In genomic region chr2:219002395-219003266, GRCh38 we compare ENCODE assay signal across 1 cellular context.
A peak's percentile ranks its signal among the peaks of the same experiment; 100 is the strongest.
TF ChIP-seq lines count a peak whose summit lies in the region.

No MANE protein-coding gene starts in this region.

TF ChIP-seq in HepG2, 621 proteins besides CTCF, POLR2A, EP300 and RAD21 (continued from another document and continues in another):
- TF ChIP-seq REST (IDR thresholded peaks at IDR 0.05; ENCODE audit: borderline replicate concordance in 1 of 2, low read depth in 1 of 2, low read length in 2 of 2): no peak
- peak; percentile 5; the same call in 1 of the 2 replicates for TF ChIP-seq ZNF790 (CRISPR knock-in tag; IDR thresholded peaks at IDR 0.05; ENCODE audit: borderline replicate concordance)
- TF ChIP-seq CENPT (CRISPR knock-in tag; IDR thresholded peaks at IDR 0.05; ENCODE audit: low read depth): no peak
- no peak for TF ChIP-seq SMAD9 (CRISPR knock-in tag; IDR thresholded peaks at IDR 0.05)
- TF ChIP-seq CREBL2 (CRISPR knock-in tag; IDR thresholded peaks at IDR 0.05; ENCODE audit: borderline replicate concordance): no peak
- no peak for TF ChIP-seq ZSCAN31 (CRISPR knock-in tag; IDR thresholded peaks at IDR 0.05; ENCODE audit: low read depth)
- TF ChIP-seq MAFG (CRISPR knock-in tag; IDR thresholded peaks at IDR 0.05): no peak
- TF ChIP-seq MLX (CRISPR knock-in tag; IDR thresholded peaks at IDR 0.05): no peak
- TF ChIP-seq SNAPC2 (CRISPR knock-in tag; IDR thresholded peaks at IDR 0.05): no peak
- TF ChIP-seq CREM (IDR thresholded peaks at IDR 0.05): no peak
- TF ChIP-seq CREM (CRISPR knock-in tag; IDR thresholded peaks at IDR 0.05): no peak
- TF ChIP-seq KLF6 (CRISPR knock-in tag; IDR thresholded peaks at IDR 0.05): no peak
- TF ChIP-seq THAP11 (CRISPR knock-in tag; IDR thresholded peaks at IDR 0.05): no peak
- TF ChIP-seq SRY (CRISPR knock-in tag; IDR thresholded peaks at IDR 0.05): no peak
- TF ChIP-seq ZNF75D (CRISPR knock-in tag; IDR thresholded peaks at IDR 0.05; ENCODE audit: borderline replicate concordance): no peak
- TF ChIP-seq SAP130 (CRISPR knock-in tag; IDR thresholded peaks at IDR 0.05; ENCODE audit: low read depth): peak; percentile 34; the same call in 1 of the 2 replicates
- TF ChIP-seq ZNF747 (CRISPR knock-in tag; IDR thresholded peaks at IDR 0.05; ENCODE audit: borderline replicate concordance): no peak
- TF ChIP-seq ZNF850 (CRISPR knock-in tag; conservative IDR thresholded peaks at IDR 0.05): no peak
- peak; percentile 83 for TF ChIP-seq XRCC5 (optimal IDR thresholded peaks at IDR 0.05; ENCODE audit: low read length)
- TF ChIP-seq NCOA1 (CRISPR knock-in tag; IDR thresholded peaks at IDR 0.05): no peak
- TF ChIP-seq FOXC1 (CRISPR knock-in tag; IDR thresholded peaks at IDR 0.05; ENCODE audit: borderline replicate concordance): no peak
- TF ChIP-seq ZKSCAN5 (CRISPR knock-in tag; IDR thresholded peaks at IDR 0.05): no peak
- no peak for TF ChIP-seq YEATS2 (CRISPR knock-in tag; IDR thresholded peaks at IDR 0.05; ENCODE audit: borderline replicate concordance)
- TF ChIP-seq PTBP1 (IDR thresholded peaks at IDR 0.05; ENCODE audit: low read depth, low read length, poor library complexity, severe bottlenecking): no peak
- TF ChIP-seq EHMT2 (IDR thresholded peaks at IDR 0.05; ENCODE audit: borderline replicate concordance, low read depth, low read length): no peak
- TF ChIP-seq ZNF768 (CRISPR knock-in tag; IDR thresholded peaks at IDR 0.05): peak; percentile 47; the same call in 1 of the 2 replicates
- TF ChIP-seq ZNF569 (CRISPR knock-in tag; IDR thresholded peaks at IDR 0.05; ENCODE audit: borderline replicate concordance): no peak
- TF ChIP-seq, protein P1, sequence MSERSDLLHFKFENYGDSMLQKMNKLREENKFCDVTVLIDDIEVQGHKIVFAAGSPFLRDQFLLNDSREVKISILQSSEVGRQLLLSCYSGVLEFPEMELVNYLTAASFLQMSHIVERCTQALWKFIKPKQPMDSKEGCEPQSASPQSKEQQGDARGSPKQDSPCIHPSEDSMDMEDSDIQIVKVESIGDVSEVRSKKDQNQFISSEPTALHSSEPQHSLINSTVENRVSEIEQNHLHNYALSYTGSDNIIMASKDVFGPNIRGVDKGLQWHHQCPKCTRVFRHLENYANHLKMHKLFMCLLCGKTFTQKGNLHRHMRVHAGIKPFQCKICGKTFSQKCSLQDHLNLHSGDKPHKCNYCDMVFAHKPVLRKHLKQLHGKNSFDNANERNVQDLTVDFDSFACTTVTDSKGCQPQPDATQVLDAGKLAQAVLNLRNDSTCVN (CRISPR knock-in tag; IDR thresholded peaks at IDR 0.05; ENCODE audit: borderline replicate concordance): no peak
- TF ChIP-seq ZNF383 (CRISPR knock-in tag; IDR thresholded peaks at IDR 0.05; ENCODE audit: borderline replicate concordance): no peak
- peak; percentile 79 for TF ChIP-seq PPARG (CRISPR knock-in tag; conservative IDR thresholded peaks at IDR 0.05)
- TF ChIP-seq NR2F6 (IDR thresholded peaks at IDR 0.05): no peak
- TF ChIP-seq NR2F6 (CRISPR knock-in tag; IDR thresholded peaks at IDR 0.05): no peak
- TF ChIP-seq ZNF552 (CRISPR knock-in tag; IDR thresholded peaks at IDR 0.05; ENCODE audit: borderline replicate concordance): no peak
- no peak; the same call in 1 of the 2 replicates for TF ChIP-seq KDM5B (CRISPR knock-in tag; IDR thresholded peaks at IDR 0.05; ENCODE audit: borderline replicate concordance)
- no peak for TF ChIP-seq ZBTB42 (CRISPR knock-in tag; IDR thresholded peaks at IDR 0.05)
- no peak for TF ChIP-seq ZGPAT (CRISPR knock-in tag; IDR thresholded peaks at IDR 0.05)
- TF ChIP-seq HDAC6 (IDR thresholded peaks at IDR 0.05; ENCODE audit: low read depth, low read length): no peak
- TF ChIP-seq ZNF879 (CRISPR knock-in tag; IDR thresholded peaks at IDR 0.05): no peak
- no peak for TF ChIP-seq BRD4 (CRISPR knock-in tag; IDR thresholded peaks at IDR 0.05)
- TF ChIP-seq SRSF9 (IDR thresholded peaks at IDR 0.05; ENCODE audit: borderline replicate concordance, insufficient read depth, low read depth, low read length, poor library complexity, severe bottlenecking): no peak
- TF ChIP-seq U2AF2 (IDR thresholded peaks at IDR 0.05; ENCODE audit: low read depth, low read length): no peak
- no peak for TF ChIP-seq ERF (CRISPR knock-in tag; IDR thresholded peaks at IDR 0.05)
- no peak for TF ChIP-seq SETDB1 (CRISPR knock-in tag; IDR thresholded peaks at IDR 0.05; ENCODE audit: borderline replicate concordance)
- TF ChIP-seq TBX2 (CRISPR knock-in tag; IDR thresholded peaks at IDR 0.05; ENCODE audit: borderline replicate concordance): no peak
- TF ChIP-seq SOX13 (IDR thresholded peaks at IDR 0.05): no peak
- TF ChIP-seq SOX13 (CRISPR knock-in tag; conservative IDR thresholded peaks at IDR 0.05 in 1 of 2, IDR thresholded peaks at IDR 0.05 in 1 of 2): no peak; a peak in 1 of 4 replicates
- no peak for TF ChIP-seq ZNF496 (CRISPR knock-in tag; IDR thresholded peaks at IDR 0.05; ENCODE audit: insufficient replicate concordance)
- TF ChIP-seq ZNF777 (CRISPR knock-in tag; IDR thresholded peaks at IDR 0.05): no peak
- TF ChIP-seq ZNF143 (CRISPR knock-in tag; IDR thresholded peaks at IDR 0.05): no peak
- TF ChIP-seq RBM22 (optimal IDR thresholded peaks at IDR 0.05; ENCODE audit: low read length): no peak
- TF ChIP-seq, protein P2, sequence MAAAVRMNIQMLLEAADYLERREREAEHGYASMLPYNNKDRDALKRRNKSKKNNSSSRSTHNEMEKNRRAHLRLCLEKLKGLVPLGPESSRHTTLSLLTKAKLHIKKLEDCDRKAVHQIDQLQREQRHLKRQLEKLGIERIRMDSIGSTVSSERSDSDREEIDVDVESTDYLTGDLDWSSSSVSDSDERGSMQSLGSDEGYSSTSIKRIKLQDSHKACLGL (CRISPR knock-in tag; IDR thresholded peaks at IDR 0.05): no peak; the same call in 1 of the 2 replicates
- no peak; the same call in 1 of the 2 replicates for TF ChIP-seq ZNF761 (CRISPR knock-in tag; conservative IDR thresholded peaks at IDR 0.05)
- TF ChIP-seq ZNF564 (CRISPR knock-in tag; IDR thresholded peaks at IDR 0.05): peak; percentile 67; the same call in 1 of the 2 replicates
- TF ChIP-seq ZFP41 (CRISPR knock-in tag; IDR thresholded peaks at IDR 0.05; ENCODE audit: borderline replicate concordance): peak; percentile 21; the same call in 1 of the 2 replicates
- TF ChIP-seq ZSCAN25 (CRISPR knock-in tag; IDR thresholded peaks at IDR 0.05): no peak
- 0 out of 2 replicates have a peak, but pooled peaks have one; percentile 14 for TF ChIP-seq KMT2B (CRISPR knock-in tag; IDR thresholded peaks at IDR 0.05)
- TF ChIP-seq NR3C1 (CRISPR knock-in tag; IDR thresholded peaks at IDR 0.05): no peak
- no peak for TF ChIP-seq ZNF570 (CRISPR knock-in tag; IDR thresholded peaks at IDR 0.05; ENCODE audit: borderline replicate concordance)
- TF ChIP-seq ZNF329 (CRISPR knock-in tag; IDR thresholded peaks at IDR 0.05; ENCODE audit: low read depth): peak; percentile 44; the same call in 1 of the 2 replicates
- no peak for TF ChIP-seq TEAD3 (CRISPR knock-in tag; optimal IDR thresholded peaks at IDR 0.05; ENCODE audit: borderline replicate concordance)
- TF ChIP-seq, protein P3, sequence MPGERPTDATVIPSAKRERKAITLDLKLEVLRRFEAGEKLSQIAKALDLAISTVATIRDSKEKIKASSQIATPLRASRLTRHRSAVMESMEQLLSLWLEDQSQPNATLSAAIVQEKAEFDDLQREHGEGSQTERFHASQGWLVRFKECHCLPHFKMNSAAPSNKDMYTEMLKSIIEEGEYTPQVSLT (CRISPR knock-in tag; IDR thresholded peaks at IDR 0.05; ENCODE audit: borderline replicate concordance, low read depth): no peak
- no peak for TF ChIP-seq CBX5 (CRISPR knock-in tag; IDR thresholded peaks at IDR 0.05; ENCODE audit: borderline replicate concordance)
- no peak for TF ChIP-seq CEBPG (CRISPR knock-in tag; IDR thresholded peaks at IDR 0.05)
- TF ChIP-seq ZNF256 (CRISPR knock-in tag; conservative IDR thresholded peaks at IDR 0.05): no peak
- 0 out of 2 replicates have a peak, but pooled peaks have one; percentile 36 for TF ChIP-seq ZNF225 (CRISPR knock-in tag; IDR thresholded peaks at IDR 0.05)
- TF ChIP-seq ATF6 (CRISPR knock-in tag; conservative IDR thresholded peaks at IDR 0.05): no peak
- TF ChIP-seq, protein P4, sequence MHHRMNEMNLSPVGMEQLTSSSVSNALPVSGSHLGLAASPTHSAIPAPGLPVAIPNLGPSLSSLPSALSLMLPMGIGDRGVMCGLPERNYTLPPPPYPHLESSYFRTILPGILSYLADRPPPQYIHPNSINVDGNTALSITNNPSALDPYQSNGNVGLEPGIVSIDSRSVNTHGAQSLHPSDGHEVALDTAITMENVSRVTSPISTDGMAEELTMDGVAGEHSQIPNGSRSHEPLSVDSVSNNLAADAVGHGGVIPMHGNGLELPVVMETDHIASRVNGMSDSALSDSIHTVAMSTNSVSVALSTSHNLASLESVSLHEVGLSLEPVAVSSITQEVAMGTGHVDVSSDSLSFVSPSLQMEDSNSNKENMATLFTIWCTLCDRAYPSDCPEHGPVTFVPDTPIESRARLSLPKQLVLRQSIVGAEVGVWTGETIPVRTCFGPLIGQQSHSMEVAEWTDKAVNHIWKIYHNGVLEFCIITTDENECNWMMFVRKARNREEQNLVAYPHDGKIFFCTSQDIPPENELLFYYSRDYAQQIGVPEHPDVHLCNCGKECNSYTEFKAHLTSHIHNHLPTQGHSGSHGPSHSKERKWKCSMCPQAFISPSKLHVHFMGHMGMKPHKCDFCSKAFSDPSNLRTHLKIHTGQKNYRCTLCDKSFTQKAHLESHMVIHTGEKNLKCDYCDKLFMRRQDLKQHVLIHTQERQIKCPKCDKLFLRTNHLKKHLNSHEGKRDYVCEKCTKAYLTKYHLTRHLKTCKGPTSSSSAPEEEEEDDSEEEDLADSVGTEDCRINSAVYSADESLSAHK (CRISPR knock-in tag; IDR thresholded peaks at IDR 0.05; ENCODE audit: borderline replicate concordance): no peak
- no peak for TF ChIP-seq ETV5 (CRISPR knock-in tag; IDR thresholded peaks at IDR 0.05; ENCODE audit: borderline replicate concordance)
- no peak for TF ChIP-seq TP53 (CRISPR knock-in tag; conservative IDR thresholded peaks at IDR 0.05)
- TF ChIP-seq AGO1 (IDR thresholded peaks at IDR 0.05; ENCODE audit: low read depth, low read length, poor library complexity, severe bottlenecking): peak; percentile 68
- TF ChIP-seq ZNF607 (CRISPR knock-in tag; IDR thresholded peaks at IDR 0.05; ENCODE audit: borderline replicate concordance): no peak
